26 cellular contexts compared by ENCODE assay signal in genomic region chr13:102361113-102361512, GRCh38. TPM values are rescaled to one million over a fixed set of nuclear protein-coding genes. Genes with fewer than 3 reads are reported as not detected.
DNase-seq lines count a peak whose midpoint lies in the region; ATAC-seq, FAIRE-seq and TF ChIP-seq lines count a peak whose summit lies in the region.
"Had no signal": no experiment of that assay in that cellular context is flagged by ENCODE, and none has a peak within 500 bp of the region (broad histone marks: within the 10 kb centered on the region; RNA-seq: fewer than 3 reads in every experiment).

No MANE protein-coding gene starts in this region.

- H3K4me3 Mint-ChIP-seq in neural crest cell: no peak overlapping the region
- H3K4me3 Mint-ChIP-seq: CD14-positive monocyte; CD4-positive, alpha-beta memory T cell; CD4-positive, CD25-positive, alpha-beta regulatory T cell; CD8-positive, alpha-beta memory T cell had no signal

- 94% methylated on average over 2 of the region's 2 CpGs for WGBS in prostate gland
- WGBS in sigmoid colon, 2 donors: 84 to 91% methylated on average over 2 of the region's 2 CpGs

- H3K4me1 Mint-ChIP-seq in neural crest cell: no peaks in the 10 kb centered on the region
- H3K4me1 Mint-ChIP-seq: CD14-positive monocyte; CD4-positive, alpha-beta memory T cell; CD4-positive, CD25-positive, alpha-beta regulatory T cell; CD8-positive, alpha-beta memory T cell had no signal

- no peaks in the 10 kb centered on the region for H3K27me3 Mint-ChIP-seq in neural crest cell (ENCODE audit: low read depth)
- H3K27me3 Mint-ChIP-seq: CD4-positive, CD25-positive, alpha-beta regulatory T cell had no signal

- no peak for TF ChIP-seq CTCF in bronchial epithelial cell (IDR thresholded peaks at IDR 0.05; ENCODE audit: insufficient read depth, low read length, severe bottlenecking)
- TF ChIP-seq CTCF in neural crest cell (conservative IDR thresholded peaks at IDR 0.05): no peak
- no peak for TF ChIP-seq CTCF in prostate gland (IDR thresholded peaks at IDR 0.05)
- TF ChIP-seq CTCF in sigmoid colon (IDR thresholded peaks at IDR 0.05): no peak

- H3K9me3 ChIP-seq in prostate gland (no peaks in the 10 kb centered on the region), sigmoid colon (no peaks in the 10 kb centered on the region)
- H3K9me3 ChIP-seq: BE2C, BLaER1 had no signal

- DNase-seq in H54 (ENCODE audit: insufficient read length, low spot score) (no peak), bronchial epithelial cell (ENCODE audit: low read depth) (no peak), neural crest cell (ENCODE audit: low read depth, low spot score) (no peak), prostate gland (ENCODE audit: low spot score) (no peak), sigmoid colon (no peak)
- DNase-seq: 8988T; ACHN; BE2C; CD4-positive, alpha-beta memory T cell; CD4-positive, CD25-positive, alpha-beta regulatory T cell; CD8-positive, alpha-beta memory T cell; COR-L47; DMS 273 treated with DMSO at 0.1 percent for 48 hours; DMS153; DMS53; DMS79; DND-41; EL; GF-D8 had no signal

- H3K4me1 ChIP-seq in prostate gland (replicated peaks) (no peaks in the 10 kb centered on the region), sigmoid colon (no peaks in the 10 kb centered on the region)
- H3K4me1 ChIP-seq: BLaER1 had no signal

- intact Hi-C loops in prostate gland (cut with DNase I) (no loop called here), sigmoid colon (cut with DNase I) (no loop called here)

- FAIRE-seq in H54 (lab: Jason Lieb, UNC) (peak; percentile 11), bronchial epithelial cell (lab: Jason Lieb, UNC) (peak; percentile 80)
- FAIRE-seq: A204.1, G401.6, GM12891, GM19239 had no signal

- H3K4me3 ChIP-seq in bronchial epithelial cell (ENCODE audit: low read depth, low read length) (no peak overlapping the region), prostate gland (no peak overlapping the region), sigmoid colon (no peak overlapping the region)
- H3K4me3 ChIP-seq: BLaER1 had no signal

- peak overlapping the region; percentile 54 for H3K27ac Mint-ChIP-seq in neural crest cell (ENCODE audit: unreplicated experiment)
- H3K27ac Mint-ChIP-seq: CD14-positive monocyte; CD4-positive, alpha-beta memory T cell; CD4-positive, CD25-positive, alpha-beta regulatory T cell; CD8-positive, alpha-beta memory T cell had no signal

- H3K36me3 ChIP-seq in bronchial epithelial cell (ENCODE audit: control insufficient read depth, insufficient read depth, low read length) (no peaks in the 10 kb centered on the region), prostate gland (no peaks in the 10 kb centered on the region), sigmoid colon (no peaks in the 10 kb centered on the region)
- H3K36me3 ChIP-seq: BE2C, BLaER1 had no signal

- no peak for TF ChIP-seq POLR2A in H54 (IDR thresholded peaks at IDR 0.05; ENCODE audit: low read depth, low read length)
- TF ChIP-seq POLR2A in prostate gland (IDR thresholded peaks at IDR 0.05): no peak
- TF ChIP-seq POLR2A in sigmoid colon (IDR thresholded peaks at IDR 0.05): no peak

- H3K9me3 Mint-ChIP-seq in neural crest cell: no peaks in the 10 kb centered on the region
- H3K9me3 Mint-ChIP-seq: CD4-positive, alpha-beta memory T cell; CD8-positive, alpha-beta memory T cell had no signal

- no peak for ATAC-seq in GM21390 (IDR thresholded peaks at IDR 0.05; ENCODE audit: unreplicated experiment)

- H3K27ac ChIP-seq in prostate gland (no peak overlapping the region), sigmoid colon (no peak overlapping the region)
- H3K27ac ChIP-seq: BLaER1 had no signal

- H3K27me3 ChIP-seq in bronchial epithelial cell (ENCODE audit: control insufficient read depth, insufficient read depth, low read length) (no peaks in the 10 kb centered on the region), prostate gland (replicated peaks; ENCODE audit: insufficient read depth) (no peaks in the 10 kb centered on the region), sigmoid colon (no peaks in the 10 kb centered on the region)
- H3K27me3 ChIP-seq: BE2C, BLaER1 had no signal

- TF ChIP-seq EP300 in sigmoid colon (IDR thresholded peaks at IDR 0.05): no peak

- H3K36me3 Mint-ChIP-seq in neural crest cell (ENCODE audit: low read depth): no peaks in the 10 kb centered on the region
- H3K36me3 Mint-ChIP-seq: CD14-positive monocyte; CD4-positive, alpha-beta memory T cell; CD4-positive, CD25-positive, alpha-beta regulatory T cell; CD8-positive, alpha-beta memory T cell had no signal

RNA-seq across cellular contexts. Expression of gene FGF14, which starts 40.7 kb away (rescaled TPM):
- 0.13 TPM in 1 of 2 replicates, not detected in the other for total RNA-seq in bronchial epithelial cell
- 0.75 and 1.7 TPM in 2 replicates for total RNA-seq in neural crest cell
- under 1 TPM; under 0.01 to 0.28 TPM for total RNA-seq in prostate gland
- 1 to 10 TPM; 1.1 to 1.6 (median 1.3) TPM for total RNA-seq in sigmoid colon
- under 1 TPM; under 0.01 to 0.26 (median under 0.01) TPM for polyA plus RNA-seq in sigmoid colon
- total RNA-seq: CD4-positive, CD25-positive, alpha-beta regulatory T cell; CD8-positive, alpha-beta memory T cell had no signal
- polyA plus RNA-seq: CD14-positive monocyte; CD8-positive, alpha-beta memory T cell had no signal
